1 cellular context compared by ENCODE assay signal in the genomic region with DNA sequence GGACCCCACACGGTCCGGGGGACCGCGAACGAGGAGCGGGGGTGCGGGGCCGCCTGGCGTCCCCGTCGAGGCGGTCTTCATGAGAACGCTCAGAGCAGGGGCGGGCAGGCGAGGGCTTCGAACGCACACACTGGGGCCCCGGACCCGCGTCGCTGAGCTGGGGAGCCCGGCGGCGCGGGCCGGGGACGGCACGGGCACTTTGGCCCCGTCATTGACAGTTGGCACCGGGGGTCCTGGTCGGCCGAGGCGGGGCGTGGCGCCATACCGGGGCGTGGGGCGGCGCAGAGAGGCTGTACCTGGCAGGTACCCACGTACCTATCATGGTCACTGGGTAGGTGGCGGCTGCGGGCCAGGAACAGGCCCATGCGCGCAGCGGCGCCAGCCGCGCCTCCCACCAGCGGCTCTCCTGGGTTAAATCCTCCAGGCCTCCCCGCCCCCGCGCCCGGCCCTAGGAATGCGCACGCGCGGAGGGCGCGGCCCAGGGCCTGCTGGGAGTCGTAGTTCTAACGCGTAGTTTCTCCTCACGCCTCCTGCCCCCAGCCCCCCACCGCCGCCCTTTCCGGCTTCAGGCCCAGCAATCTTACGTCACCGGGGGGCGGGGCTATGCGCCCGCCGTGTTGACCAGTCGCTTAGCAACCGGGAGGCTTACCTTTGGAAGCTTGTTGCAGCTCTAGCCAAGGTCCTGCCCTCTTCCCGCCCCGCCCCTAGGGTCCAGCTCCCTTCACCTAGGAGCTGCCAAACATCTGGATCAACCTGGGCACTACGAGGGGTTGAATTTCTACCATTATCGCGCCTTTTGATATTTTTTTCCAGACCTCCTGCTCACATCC.
TF ChIP-seq lines count a peak whose summit lies in the region.

Gene PACRG, plus strand, starts transcription at position 628 of the 830 bp plus-strand sequence.
Gene PRKN, minus strand, starts transcription at position 420 of the 830 bp plus-strand sequence.

TF ChIP-seq in WTC11, 78 proteins besides CTCF, POLR2A, EP300 and RAD21 (continued from another document and continues in another):
- TF ChIP-seq ZNF512 (CRISPR knock-in tag; IDR thresholded peaks at IDR 0.05; ENCODE audit: borderline replicate concordance) (no peak), ESRRA (CRISPR knock-in tag; IDR thresholded peaks at IDR 0.05; ENCODE audit: borderline replicate concordance) (no peak), TP53 (CRISPR knock-in tag; IDR thresholded peaks at IDR 0.05) (no peak), GABPB1 (CRISPR knock-in tag; IDR thresholded peaks at IDR 0.05) (peak; percentile 76), FOXK1 (CRISPR knock-in tag; IDR thresholded peaks at IDR 0.05) (no peak), JAZF1 (CRISPR knock-in tag; IDR thresholded peaks at IDR 0.05) (no peak), CREB1 (CRISPR knock-in tag; IDR thresholded peaks at IDR 0.05) (no peak), ELF4 (CRISPR knock-in tag; IDR thresholded peaks at IDR 0.05; ENCODE audit: low read depth) (no peak), GTF2I (CRISPR knock-in tag; conservative IDR thresholded peaks at IDR 0.05) (no peak), RELA (CRISPR knock-in tag; IDR thresholded peaks at IDR 0.05; ENCODE audit: borderline replicate concordance) (0 out of 2 replicates have a peak, but pooled peaks have one; percentile 52), OVOL2 (CRISPR knock-in tag; IDR thresholded peaks at IDR 0.05; ENCODE audit: borderline replicate concordance) (no peak), ZNF219 (CRISPR knock-in tag; IDR thresholded peaks at IDR 0.05; ENCODE audit: borderline replicate concordance) (no peak), IRF1 (CRISPR knock-in tag; IDR thresholded peaks at IDR 0.05) (0 out of 2 replicates have a peak, but pooled peaks have one; percentile 30), CBFB (CRISPR knock-in tag; IDR thresholded peaks at IDR 0.05; ENCODE audit: low read depth) (no peak), KAT7 (CRISPR knock-in tag; IDR thresholded peaks at IDR 0.05; ENCODE audit: borderline replicate concordance) (0 out of 2 replicates have a peak, but pooled peaks have one; percentile 36), ZNF425 (CRISPR knock-in tag; conservative IDR thresholded peaks at IDR 0.05) (no peak), ZNF232 (CRISPR knock-in tag; IDR thresholded peaks at IDR 0.05) (no peak), FOXP1 (CRISPR knock-in tag; IDR thresholded peaks at IDR 0.05; ENCODE audit: borderline replicate concordance) (peak; percentile 36; the same call in 1 of the 2 replicates), ZBTB21 (CRISPR knock-in tag; IDR thresholded peaks at IDR 0.05; ENCODE audit: borderline replicate concordance) (0 out of 2 replicates have a peak, but pooled peaks have one; percentile 69), HMGA2 (CRISPR knock-in tag; IDR thresholded peaks at IDR 0.05) (no peak), ZNF396 (CRISPR knock-in tag; IDR thresholded peaks at IDR 0.05; ENCODE audit: borderline replicate concordance) (no peak), USF2 (CRISPR knock-in tag; IDR thresholded peaks at IDR 0.05) (peak; percentile 45), ATF1 (CRISPR knock-in tag; IDR thresholded peaks at IDR 0.05) (no peak), STAT6 (CRISPR knock-in tag; conservative IDR thresholded peaks at IDR 0.05; ENCODE audit: low read depth) (0 out of 2 replicates have a peak, but pooled peaks have one; percentile 51), PRDM15 (CRISPR knock-in tag; IDR thresholded peaks at IDR 0.05) (no peak), SP1 (CRISPR knock-in tag; conservative IDR thresholded peaks at IDR 0.05) (peak; percentile 85), JUN (CRISPR knock-in tag; IDR thresholded peaks at IDR 0.05) (no peak), FOXJ3 (CRISPR knock-in tag; IDR thresholded peaks at IDR 0.05; ENCODE audit: borderline replicate concordance) (no peak), ZNF263 (CRISPR knock-in tag; IDR thresholded peaks at IDR 0.05; ENCODE audit: low read depth) (no peak), SMAD4 (CRISPR knock-in tag; IDR thresholded peaks at IDR 0.05) (no peak)
- TF ChIP-seq, protein P1, sequence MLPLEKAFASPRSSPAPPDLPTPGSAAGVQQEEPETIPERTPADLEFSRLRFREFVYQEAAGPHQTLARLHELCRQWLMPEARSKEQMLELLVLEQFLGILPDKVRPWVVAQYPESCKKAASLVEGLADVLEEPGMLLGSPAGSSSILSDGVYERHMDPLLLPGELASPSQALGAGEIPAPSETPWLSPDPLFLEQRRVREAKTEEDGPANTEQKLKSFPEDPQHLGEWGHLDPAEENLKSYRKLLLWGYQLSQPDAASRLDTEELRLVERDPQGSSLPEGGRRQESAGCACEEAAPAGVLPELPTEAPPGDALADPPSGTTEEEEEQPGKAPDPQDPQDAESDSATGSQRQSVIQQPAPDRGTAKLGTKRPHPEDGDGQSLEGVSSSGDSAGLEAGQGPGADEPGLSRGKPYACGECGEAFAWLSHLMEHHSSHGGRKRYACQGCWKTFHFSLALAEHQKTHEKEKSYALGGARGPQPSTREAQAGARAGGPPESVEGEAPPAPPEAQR (CRISPR knock-in tag; IDR thresholded peaks at IDR 0.05) = no peak
- TF ChIP-seq, protein P2, sequence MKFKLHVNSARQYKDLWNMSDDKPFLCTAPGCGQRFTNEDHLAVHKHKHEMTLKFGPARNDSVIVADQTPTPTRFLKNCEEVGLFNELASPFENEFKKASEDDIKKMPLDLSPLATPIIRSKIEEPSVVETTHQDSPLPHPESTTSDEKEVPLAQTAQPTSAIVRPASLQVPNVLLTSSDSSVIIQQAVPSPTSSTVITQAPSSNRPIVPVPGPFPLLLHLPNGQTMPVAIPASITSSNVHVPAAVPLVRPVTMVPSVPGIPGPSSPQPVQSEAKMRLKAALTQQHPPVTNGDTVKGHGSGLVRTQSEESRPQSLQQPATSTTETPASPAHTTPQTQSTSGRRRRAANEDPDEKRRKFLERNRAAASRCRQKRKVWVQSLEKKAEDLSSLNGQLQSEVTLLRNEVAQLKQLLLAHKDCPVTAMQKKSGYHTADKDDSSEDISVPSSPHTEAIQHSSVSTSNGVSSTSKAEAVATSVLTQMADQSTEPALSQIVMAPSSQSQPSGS (CRISPR knock-in tag; IDR thresholded peaks at IDR 0.05; ENCODE audit: borderline replicate concordance, low read depth) = no peak
- TF ChIP-seq, protein P3, sequence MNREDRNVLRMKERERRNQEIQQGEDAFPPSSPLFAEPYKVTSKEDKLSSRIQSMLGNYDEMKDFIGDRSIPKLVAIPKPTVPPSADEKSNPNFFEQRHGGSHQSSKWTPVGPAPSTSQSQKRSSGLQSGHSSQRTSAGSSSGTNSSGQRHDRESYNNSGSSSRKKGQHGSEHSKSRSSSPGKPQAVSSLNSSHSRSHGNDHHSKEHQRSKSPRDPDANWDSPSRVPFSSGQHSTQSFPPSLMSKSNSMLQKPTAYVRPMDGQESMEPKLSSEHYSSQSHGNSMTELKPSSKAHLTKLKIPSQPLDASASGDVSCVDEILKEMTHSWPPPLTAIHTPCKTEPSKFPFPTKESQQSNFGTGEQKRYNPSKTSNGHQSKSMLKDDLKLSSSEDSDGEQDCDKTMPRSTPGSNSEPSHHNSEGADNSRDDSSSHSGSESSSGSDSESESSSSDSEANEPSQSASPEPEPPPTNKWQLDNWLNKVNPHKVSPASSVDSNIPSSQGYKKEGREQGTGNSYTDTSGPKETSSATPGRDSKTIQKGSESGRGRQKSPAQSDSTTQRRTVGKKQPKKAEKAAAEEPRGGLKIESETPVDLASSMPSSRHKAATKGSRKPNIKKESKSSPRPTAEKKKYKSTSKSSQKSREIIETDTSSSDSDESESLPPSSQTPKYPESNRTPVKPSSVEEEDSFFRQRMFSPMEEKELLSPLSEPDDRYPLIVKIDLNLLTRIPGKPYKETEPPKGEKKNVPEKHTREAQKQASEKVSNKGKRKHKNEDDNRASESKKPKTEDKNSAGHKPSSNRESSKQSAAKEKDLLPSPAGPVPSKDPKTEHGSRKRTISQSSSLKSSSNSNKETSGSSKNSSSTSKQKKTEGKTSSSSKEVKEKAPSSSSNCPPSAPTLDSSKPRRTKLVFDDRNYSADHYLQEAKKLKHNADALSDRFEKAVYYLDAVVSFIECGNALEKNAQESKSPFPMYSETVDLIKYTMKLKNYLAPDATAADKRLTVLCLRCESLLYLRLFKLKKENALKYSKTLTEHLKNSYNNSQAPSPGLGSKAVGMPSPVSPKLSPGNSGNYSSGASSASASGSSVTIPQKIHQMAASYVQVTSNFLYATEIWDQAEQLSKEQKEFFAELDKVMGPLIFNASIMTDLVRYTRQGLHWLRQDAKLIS (CRISPR knock-in tag; IDR thresholded peaks at IDR 0.05; ENCODE audit: borderline replicate concordance) = peak; percentile 66; the same call in 1 of the 2 replicates
- TF ChIP-seq, protein P4, sequence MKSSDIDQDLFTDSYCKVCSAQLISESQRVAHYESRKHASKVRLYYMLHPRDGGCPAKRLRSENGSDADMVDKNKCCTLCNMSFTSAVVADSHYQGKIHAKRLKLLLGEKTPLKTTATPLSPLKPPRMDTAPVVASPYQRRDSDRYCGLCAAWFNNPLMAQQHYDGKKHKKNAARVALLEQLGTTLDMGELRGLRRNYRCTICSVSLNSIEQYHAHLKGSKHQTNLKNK (CRISPR knock-in tag; IDR thresholded peaks at IDR 0.05) = no peak
